1 cellular context compared by ENCODE assay signal in the genomic region with DNA sequence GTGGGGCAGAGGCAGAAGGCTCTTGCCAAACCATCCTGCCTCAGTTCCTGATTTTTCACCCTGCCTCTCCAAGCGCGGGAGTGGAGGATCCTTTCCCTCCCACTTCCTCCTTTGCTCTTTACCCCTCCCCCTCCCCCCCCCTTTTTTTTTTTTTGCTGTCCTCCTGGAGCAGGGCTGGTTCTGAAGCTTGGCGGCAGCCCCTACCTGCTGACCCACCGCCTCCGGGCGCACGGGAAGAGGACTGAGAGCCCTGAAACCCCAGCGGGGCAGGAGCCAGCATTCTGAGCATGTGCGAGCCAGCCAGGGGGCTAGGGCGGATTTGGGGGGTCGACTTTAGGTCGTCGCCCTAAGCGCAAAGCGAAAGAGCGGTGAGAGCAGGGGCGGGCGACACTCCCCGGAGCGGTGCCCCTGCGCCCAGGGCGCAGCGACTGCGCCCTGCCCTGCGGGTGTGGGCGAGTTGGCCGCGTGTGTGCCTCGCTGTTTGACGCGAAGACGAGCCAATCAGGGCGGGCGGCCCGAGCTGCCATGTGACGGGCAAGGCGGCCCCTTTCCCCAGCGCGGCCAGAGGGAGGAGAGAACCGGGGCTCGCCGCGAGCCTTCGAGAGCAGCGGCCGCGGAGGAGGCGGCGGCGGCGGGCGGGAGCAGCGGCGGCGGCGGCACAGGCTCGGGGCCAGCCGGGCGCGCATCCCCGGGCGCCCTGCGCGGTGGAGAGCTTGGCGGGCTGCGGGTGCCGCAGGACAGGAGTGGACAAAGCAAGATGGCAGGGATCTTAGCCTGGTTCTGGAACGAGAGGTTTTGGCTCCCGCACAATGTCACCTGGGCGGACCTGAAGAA.
TF ChIP-seq lines count a peak whose summit lies in the region.

A gene with protein sequence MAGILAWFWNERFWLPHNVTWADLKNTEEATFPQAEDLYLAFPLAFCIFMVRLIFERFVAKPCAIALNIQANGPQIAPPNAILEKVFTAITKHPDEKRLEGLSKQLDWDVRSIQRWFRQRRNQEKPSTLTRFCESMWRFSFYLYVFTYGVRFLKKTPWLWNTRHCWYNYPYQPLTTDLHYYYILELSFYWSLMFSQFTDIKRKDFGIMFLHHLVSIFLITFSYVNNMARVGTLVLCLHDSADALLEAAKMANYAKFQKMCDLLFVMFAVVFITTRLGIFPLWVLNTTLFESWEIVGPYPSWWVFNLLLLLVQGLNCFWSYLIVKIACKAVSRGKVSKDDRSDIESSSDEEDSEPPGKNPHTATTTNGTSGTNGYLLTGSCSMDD (plus strand): TSS at position 581 of the 834 bp plus-strand sequence. CDS start 177 bp downstream, at position 758.

TF ChIP-seq in K562, 482 proteins besides CTCF, POLR2A, EP300 and RAD21 (continued from another document and continues in another):
- TF ChIP-seq E2F5 (CRISPR knock-in tag; IDR thresholded peaks at IDR 0.05) = peak; percentile 97
- TF ChIP-seq PBX2 (CRISPR knock-in tag; IDR thresholded peaks at IDR 0.05; ENCODE audit: low read depth) = peak; percentile 62
- peak; percentile 35; the same call in 1 of the 2 replicates for TF ChIP-seq PBX2 (tag; conservative IDR thresholded peaks at IDR 0.05; ENCODE audit: low read depth)
- 0 out of 2 replicates have a peak, but pooled peaks have one; percentile 38 for TF ChIP-seq POLR2AphosphoS5 (IDR thresholded peaks at IDR 0.05; ENCODE audit: control insufficient read depth, insufficient read depth, low read depth, low read length)
- TF ChIP-seq HDAC6 (IDR thresholded peaks at IDR 0.05; ENCODE audit: low read depth, low read length) = peak; percentile 91; the same call in 1 of the 2 replicates
- no peak for TF ChIP-seq CBFA2T3 (IDR thresholded peaks at IDR 0.05)
- TF ChIP-seq NCOA4 (IDR thresholded peaks at IDR 0.05; ENCODE audit: partially characterized antibody) = no peak
- peak; percentile 69 for TF ChIP-seq FIP1L1 (IDR thresholded peaks at IDR 0.05; ENCODE audit: low read depth, low read length, poor library complexity, severe bottlenecking)
- no peak for TF ChIP-seq GATA2 (CRISPR knock-in tag; IDR thresholded peaks at IDR 0.05)
- TF ChIP-seq ZC3H11A (IDR thresholded peaks at IDR 0.05; ENCODE audit: low read depth, low read length) = no peak
- no peak for TF ChIP-seq SAFB (IDR thresholded peaks at IDR 0.05; ENCODE audit: borderline replicate concordance, low read depth, low read length)
- TF ChIP-seq ZFP36 (IDR thresholded peaks at IDR 0.05; ENCODE audit: low read depth, low read length, partially characterized antibody) = no peak
- TF ChIP-seq KDM5B (IDR thresholded peaks at IDR 0.05; ENCODE audit: insufficient replicate concordance, low read depth, low read length) = peak; percentile 83
- peak; percentile 98 for TF ChIP-seq FOXK1 (CRISPR knock-in tag; IDR thresholded peaks at IDR 0.05; ENCODE audit: borderline replicate concordance)
- TF ChIP-seq, protein P1, sequence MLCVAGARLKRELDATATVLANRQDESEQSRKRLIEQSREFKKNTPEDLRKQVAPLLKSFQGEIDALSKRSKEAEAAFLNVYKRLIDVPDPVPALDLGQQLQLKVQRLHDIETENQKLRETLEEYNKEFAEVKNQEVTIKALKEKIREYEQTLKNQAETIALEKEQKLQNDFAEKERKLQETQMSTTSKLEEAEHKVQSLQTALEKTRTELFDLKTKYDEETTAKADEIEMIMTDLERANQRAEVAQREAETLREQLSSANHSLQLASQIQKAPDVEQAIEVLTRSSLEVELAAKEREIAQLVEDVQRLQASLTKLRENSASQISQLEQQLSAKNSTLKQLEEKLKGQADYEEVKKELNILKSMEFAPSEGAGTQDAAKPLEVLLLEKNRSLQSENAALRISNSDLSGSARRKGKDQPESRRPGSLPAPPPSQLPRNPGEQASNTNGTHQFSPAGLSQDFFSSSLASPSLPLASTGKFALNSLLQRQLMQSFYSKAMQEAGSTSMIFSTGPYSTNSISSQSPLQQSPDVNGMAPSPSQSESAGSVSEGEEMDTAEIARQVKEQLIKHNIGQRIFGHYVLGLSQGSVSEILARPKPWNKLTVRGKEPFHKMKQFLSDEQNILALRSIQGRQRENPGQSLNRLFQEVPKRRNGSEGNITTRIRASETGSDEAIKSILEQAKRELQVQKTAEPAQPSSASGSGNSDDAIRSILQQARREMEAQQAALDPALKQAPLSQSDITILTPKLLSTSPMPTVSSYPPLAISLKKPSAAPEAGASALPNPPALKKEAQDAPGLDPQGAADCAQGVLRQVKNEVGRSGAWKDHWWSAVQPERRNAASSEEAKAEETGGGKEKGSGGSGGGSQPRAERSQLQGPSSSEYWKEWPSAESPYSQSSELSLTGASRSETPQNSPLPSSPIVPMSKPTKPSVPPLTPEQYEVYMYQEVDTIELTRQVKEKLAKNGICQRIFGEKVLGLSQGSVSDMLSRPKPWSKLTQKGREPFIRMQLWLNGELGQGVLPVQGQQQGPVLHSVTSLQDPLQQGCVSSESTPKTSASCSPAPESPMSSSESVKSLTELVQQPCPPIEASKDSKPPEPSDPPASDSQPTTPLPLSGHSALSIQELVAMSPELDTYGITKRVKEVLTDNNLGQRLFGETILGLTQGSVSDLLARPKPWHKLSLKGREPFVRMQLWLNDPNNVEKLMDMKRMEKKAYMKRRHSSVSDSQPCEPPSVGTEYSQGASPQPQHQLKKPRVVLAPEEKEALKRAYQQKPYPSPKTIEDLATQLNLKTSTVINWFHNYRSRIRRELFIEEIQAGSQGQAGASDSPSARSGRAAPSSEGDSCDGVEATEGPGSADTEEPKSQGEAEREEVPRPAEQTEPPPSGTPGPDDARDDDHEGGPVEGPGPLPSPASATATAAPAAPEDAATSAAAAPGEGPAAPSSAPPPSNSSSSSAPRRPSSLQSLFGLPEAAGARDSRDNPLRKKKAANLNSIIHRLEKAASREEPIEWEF (CRISPR knock-in tag; IDR thresholded peaks at IDR 0.05) = 0 out of 2 replicates have a peak, but pooled peaks have one; percentile 59
- no peak for TF ChIP-seq ARNT (IDR thresholded peaks at IDR 0.05)
- no peak for TF ChIP-seq ZSCAN32 (CRISPR knock-in tag; IDR thresholded peaks at IDR 0.05)
- TF ChIP-seq ZNF696 (CRISPR knock-in tag; conservative IDR thresholded peaks at IDR 0.05) = no peak
- no peak for TF ChIP-seq E4F1 (CRISPR knock-in tag; IDR thresholded peaks at IDR 0.05; ENCODE audit: borderline replicate concordance)
- TF ChIP-seq SIN3B (IDR thresholded peaks at IDR 0.05; ENCODE audit: low read depth) = no peak
- TF ChIP-seq RBM22 (IDR thresholded peaks at IDR 0.05; ENCODE audit: low read depth, low read length, poor library complexity, severe bottlenecking) = no peak
- no peak for TF ChIP-seq POLR2AphosphoS2 (IDR thresholded peaks at IDR 0.05; ENCODE audit: low read length)
- TF ChIP-seq ZNF778 (CRISPR knock-in tag; IDR thresholded peaks at IDR 0.05) = no peak
- peak; percentile 87 for TF ChIP-seq POLR2G (IDR thresholded peaks at IDR 0.05; ENCODE audit: low read depth, low read length)
- peak; percentile 99 for TF ChIP-seq MGA (IDR thresholded peaks at IDR 0.05)
- no peak for TF ChIP-seq ZNF212 (CRISPR knock-in tag; IDR thresholded peaks at IDR 0.05)
